Comparison of ENCODE assay signal across 1 cellular context in the genomic region with DNA sequence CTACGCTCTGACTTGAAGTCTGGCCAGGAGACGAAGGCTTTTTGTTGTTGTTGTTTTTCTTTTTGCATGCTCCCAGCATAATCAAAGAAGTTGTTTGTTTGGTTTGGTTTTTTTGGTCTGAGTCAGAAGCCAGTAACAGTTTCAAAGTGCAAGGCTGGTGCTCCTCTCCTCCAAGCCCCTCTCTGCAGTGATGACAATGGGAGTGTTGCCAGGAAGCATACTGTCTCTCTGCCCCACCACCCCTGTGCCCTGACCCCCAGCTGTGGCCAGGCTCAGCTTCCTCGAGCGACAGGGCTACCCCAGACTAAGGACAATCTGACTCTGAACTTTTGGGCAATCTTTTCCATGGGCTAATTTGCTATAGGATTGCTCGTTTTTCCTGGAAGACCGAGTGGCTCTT.
TF ChIP-seq lines count a peak whose summit lies in the region.

No MANE protein-coding gene starts in this region.

TF ChIP-seq in GM23338, 12 proteins besides CTCF, POLR2A, EP300 and RAD21 (continued from another document):
- TF ChIP-seq, protein P1, sequence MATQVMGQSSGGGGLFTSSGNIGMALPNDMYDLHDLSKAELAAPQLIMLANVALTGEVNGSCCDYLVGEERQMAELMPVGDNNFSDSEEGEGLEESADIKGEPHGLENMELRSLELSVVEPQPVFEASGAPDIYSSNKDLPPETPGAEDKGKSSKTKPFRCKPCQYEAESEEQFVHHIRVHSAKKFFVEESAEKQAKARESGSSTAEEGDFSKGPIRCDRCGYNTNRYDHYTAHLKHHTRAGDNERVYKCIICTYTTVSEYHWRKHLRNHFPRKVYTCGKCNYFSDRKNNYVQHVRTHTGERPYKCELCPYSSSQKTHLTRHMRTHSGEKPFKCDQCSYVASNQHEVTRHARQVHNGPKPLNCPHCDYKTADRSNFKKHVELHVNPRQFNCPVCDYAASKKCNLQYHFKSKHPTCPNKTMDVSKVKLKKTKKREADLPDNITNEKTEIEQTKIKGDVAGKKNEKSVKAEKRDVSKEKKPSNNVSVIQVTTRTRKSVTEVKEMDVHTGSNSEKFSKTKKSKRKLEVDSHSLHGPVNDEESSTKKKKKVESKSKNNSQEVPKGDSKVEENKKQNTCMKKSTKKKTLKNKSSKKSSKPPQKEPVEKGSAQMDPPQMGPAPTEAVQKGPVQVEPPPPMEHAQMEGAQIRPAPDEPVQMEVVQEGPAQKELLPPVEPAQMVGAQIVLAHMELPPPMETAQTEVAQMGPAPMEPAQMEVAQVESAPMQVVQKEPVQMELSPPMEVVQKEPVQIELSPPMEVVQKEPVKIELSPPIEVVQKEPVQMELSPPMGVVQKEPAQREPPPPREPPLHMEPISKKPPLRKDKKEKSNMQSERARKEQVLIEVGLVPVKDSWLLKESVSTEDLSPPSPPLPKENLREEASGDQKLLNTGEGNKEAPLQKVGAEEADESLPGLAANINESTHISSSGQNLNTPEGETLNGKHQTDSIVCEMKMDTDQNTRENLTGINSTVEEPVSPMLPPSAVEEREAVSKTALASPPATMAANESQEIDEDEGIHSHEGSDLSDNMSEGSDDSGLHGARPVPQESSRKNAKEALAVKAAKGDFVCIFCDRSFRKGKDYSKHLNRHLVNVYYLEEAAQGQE (IDR thresholded peaks at IDR 0.05; ENCODE audit: unreplicated experiment) = no peak
- TF ChIP-seq, protein P2, sequence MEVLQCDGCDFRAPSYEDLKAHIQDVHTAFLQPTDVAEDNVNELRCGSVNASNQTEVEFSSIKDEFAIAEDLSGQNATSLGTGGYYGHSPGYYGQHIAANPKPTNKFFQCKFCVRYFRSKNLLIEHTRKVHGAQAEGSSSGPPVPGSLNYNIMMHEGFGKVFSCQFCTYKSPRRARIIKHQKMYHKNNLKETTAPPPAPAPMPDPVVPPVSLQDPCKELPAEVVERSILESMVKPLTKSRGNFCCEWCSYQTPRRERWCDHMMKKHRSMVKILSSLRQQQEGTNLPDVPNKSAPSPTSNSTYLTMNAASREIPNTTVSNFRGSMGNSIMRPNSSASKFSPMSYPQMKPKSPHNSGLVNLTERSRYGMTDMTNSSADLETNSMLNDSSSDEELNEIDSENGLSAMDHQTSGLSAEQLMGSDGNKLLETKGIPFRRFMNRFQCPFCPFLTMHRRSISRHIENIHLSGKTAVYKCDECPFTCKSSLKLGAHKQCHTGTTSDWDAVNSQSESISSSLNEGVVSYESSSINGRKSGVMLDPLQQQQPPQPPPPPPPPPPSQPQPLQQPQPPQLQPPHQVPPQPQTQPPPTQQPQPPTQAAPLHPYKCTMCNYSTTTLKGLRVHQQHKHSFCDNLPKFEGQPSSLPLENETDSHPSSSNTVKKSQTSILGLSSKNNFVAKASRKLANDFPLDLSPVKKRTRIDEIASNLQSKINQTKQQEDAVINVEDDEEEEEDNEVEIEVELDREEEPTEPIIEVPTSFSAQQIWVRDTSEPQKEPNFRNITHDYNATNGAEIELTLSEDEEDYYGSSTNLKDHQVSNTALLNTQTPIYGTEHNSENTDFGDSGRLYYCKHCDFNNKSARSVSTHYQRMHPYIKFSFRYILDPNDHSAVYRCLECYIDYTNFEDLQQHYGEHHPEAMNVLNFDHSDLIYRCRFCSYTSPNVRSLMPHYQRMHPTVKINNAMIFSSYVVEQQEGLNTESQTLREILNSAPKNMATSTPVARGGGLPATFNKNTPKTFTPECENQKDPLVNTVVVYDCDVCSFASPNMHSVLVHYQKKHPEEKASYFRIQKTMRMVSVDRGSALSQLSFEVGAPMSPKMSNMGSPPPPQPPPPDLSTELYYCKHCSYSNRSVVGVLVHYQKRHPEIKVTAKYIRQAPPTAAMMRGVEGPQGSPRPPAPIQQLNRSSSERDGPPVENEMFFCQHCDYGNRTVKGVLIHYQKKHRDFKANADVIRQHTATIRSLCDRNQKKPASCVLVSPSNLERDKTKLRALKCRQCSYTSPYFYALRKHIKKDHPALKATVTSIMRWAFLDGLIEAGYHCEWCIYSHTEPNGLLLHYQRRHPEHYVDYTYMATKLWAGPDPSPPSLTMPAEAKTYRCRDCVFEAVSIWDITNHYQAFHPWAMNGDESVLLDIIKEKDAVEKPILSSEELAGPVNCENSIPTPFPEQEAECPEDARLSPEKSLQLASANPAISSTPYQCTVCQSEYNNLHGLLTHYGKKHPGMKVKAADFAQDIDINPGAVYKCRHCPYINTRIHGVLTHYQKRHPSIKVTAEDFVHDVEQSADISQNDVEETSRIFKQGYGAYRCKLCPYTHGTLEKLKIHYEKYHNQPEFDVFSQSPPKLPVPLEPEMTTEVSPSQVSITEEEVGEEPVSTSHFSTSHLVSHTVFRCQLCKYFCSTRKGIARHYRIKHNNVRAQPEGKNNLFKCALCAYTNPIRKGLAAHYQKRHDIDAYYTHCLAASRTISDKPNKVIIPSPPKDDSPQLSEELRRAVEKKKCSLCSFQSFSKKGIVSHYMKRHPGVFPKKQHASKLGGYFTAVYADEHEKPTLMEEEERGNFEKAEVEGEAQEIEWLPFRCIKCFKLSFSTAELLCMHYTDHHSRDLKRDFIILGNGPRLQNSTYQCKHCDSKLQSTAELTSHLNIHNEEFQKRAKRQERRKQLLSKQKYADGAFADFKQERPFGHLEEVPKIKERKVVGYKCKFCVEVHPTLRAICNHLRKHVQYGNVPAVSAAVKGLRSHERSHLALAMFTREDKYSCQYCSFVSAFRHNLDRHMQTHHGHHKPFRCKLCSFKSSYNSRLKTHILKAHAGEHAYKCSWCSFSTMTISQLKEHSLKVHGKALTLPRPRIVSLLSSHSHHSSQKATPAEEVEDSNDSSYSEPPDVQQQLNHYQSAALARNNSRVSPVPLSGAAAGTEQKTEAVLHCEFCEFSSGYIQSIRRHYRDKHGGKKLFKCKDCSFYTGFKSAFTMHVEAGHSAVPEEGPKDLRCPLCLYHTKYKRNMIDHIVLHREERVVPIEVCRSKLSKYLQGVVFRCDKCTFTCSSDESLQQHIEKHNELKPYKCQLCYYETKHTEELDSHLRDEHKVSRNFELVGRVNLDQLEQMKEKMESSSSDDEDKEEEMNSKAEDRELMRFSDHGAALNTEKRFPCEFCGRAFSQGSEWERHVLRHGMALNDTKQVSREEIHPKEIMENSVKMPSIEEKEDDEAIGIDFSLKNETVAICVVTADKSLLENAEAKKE (CRISPR knock-in tag; IDR thresholded peaks at IDR 0.05) = no peak
- TF ChIP-seq, protein P3, sequence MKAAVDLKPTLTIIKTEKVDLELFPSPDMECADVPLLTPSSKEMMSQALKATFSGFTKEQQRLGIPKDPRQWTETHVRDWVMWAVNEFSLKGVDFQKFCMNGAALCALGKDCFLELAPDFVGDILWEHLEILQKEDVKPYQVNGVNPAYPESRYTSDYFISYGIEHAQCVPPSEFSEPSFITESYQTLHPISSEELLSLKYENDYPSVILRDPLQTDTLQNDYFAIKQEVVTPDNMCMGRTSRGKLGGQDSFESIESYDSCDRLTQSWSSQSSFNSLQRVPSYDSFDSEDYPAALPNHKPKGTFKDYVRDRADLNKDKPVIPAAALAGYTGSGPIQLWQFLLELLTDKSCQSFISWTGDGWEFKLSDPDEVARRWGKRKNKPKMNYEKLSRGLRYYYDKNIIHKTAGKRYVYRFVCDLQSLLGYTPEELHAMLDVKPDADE (IDR thresholded peaks at IDR 0.05) = no peak
- TF ChIP-seq STAT1 (IDR thresholded peaks at IDR 0.05; ENCODE audit: unreplicated experiment) (no peak), POLR2AphosphoS5 (IDR thresholded peaks at IDR 0.05; ENCODE audit: low read depth) (no peak), ZNF114 (CRISPR knock-in tag; IDR thresholded peaks at IDR 0.05) (no peak), JUNB (IDR thresholded peaks at IDR 0.05; ENCODE audit: unreplicated experiment) (no peak)
